9 cellular contexts compared by ENCODE assay signal in genomic region chr1:18945401-18945849, GRCh38. TPM values are rescaled to one million over a fixed set of nuclear protein-coding genes. Genes with fewer than 3 reads are reported as not detected.
DNase-seq lines count a peak whose midpoint lies in the region; ATAC-seq and TF ChIP-seq lines count a peak whose summit lies in the region.
"Had no signal": no experiment of that assay in that cellular context is flagged by ENCODE, and none has a peak within 500 bp of the region (broad histone marks: within the 10 kb centered on the region; RNA-seq: fewer than 3 reads in every experiment).

No MANE protein-coding gene starts in this region.

- H3K4me3 Mint-ChIP-seq in HFFc6 (peak overlapping the region; percentile 44), T-helper 17 cell (peak overlapping the region; percentile 84), glutamatergic neuron (ENCODE audit: unreplicated experiment) (peak overlapping the region; percentile 63)

- H3K4me1 Mint-ChIP-seq in HFFc6 (ENCODE audit: low read depth) (peaks cover 90% of the 10 kb centered on the region), T-helper 17 cell (peaks cover 81% of the 10 kb centered on the region), glutamatergic neuron (ENCODE audit: low read depth, unreplicated experiment) (peaks cover 72% of the 10 kb centered on the region)

- H3K9me3 ChIP-seq in T-helper 17 cell (ENCODE audit: control insufficient read depth, low read length, poor library complexity, severe bottlenecking) (no peaks in the 10 kb centered on the region), tibial nerve (no peaks in the 10 kb centered on the region)
- no peaks in the 10 kb centered on the region for H3K9me3 ChIP-seq in effector memory CD4-positive, alpha-beta T cell (ENCODE audit: control insufficient read depth, low read length)

- H3K36me3 Mint-ChIP-seq in HFFc6 (ENCODE audit: low read depth) (no peaks in the 10 kb centered on the region), T-helper 17 cell (ENCODE audit: low read depth) (no peaks in the 10 kb centered on the region), glutamatergic neuron (ENCODE audit: unreplicated experiment) (no peaks in the 10 kb centered on the region)

- no peak overlapping the region for H3K27ac ChIP-seq in effector memory CD4-positive, alpha-beta T cell (ENCODE audit: insufficient read depth, low read length, poor library complexity, severe bottlenecking)
- H3K27ac ChIP-seq in tibial nerve, result peak overlapping the region in 1 of 4 donors; percentile 50

- DNase-seq in HFFc6 (peak; percentile 43), T-helper 17 cell (no peak), glutamatergic neuron (peak; percentile 65), skeletal muscle cell (ENCODE audit: low read depth) (peak; percentile 75), tibial nerve (ENCODE audit: low spot score in 2 of 2) (no peak)
- DNase-seq in activated effector memory CD4-positive, alpha-beta T cell treated with Interleukin-2 at 50 U/mL for 16 hours, result no peak
- DNase-seq in effector memory CD4-positive, alpha-beta T cell, result no peak
- DNase-seq: NCI-H526; stimulated activated CD4-positive, alpha-beta T cell treated with anti-CD3 and anti-CD28 coated beads, Interleukin-4, amount 100 ng/mL, for 24 hours had no signal

- H3K4me3 ChIP-seq in skeletal muscle cell (ENCODE audit: low read depth, low read length) (no peak overlapping the region), tibial nerve (no peak overlapping the region)
- H3K4me3 ChIP-seq in effector memory CD4-positive, alpha-beta T cell (ENCODE audit: insufficient read depth, low read depth, low read length, poor library complexity, severe bottlenecking), result no peak overlapping the region

- H3K9me3 Mint-ChIP-seq in HFFc6 (no peaks in the 10 kb centered on the region), glutamatergic neuron (ENCODE audit: unreplicated experiment) (peaks cover 20% of the 10 kb centered on the region)

- H3K27me3 Mint-ChIP-seq in HFFc6 (ENCODE audit: insufficient read depth) (peaks cover 2% of the 10 kb centered on the region), T-helper 17 cell (no peaks in the 10 kb centered on the region), glutamatergic neuron (ENCODE audit: unreplicated experiment) (peaks cover 20% of the 10 kb centered on the region)

- 61 to 62% methylated on average over 14 of the region's 14 CpGs for WGBS in tibial nerve, 2 donors

- no peaks in the 10 kb centered on the region for H3K36me3 ChIP-seq in effector memory CD4-positive, alpha-beta T cell (ENCODE audit: control insufficient read depth, insufficient read depth, low read length)
- H3K36me3 ChIP-seq in tibial nerve, result no peaks in the 10 kb centered on the region

- no peak for TF ChIP-seq EP300 in tibial nerve (IDR thresholded peaks at IDR 0.05)

- ATAC-seq in T-helper 17 cell, result no peak

- peaks cover 72% of the 10 kb centered on the region for H3K4me1 ChIP-seq in effector memory CD4-positive, alpha-beta T cell (ENCODE audit: control insufficient read depth, insufficient read depth, low read length, poor library complexity, severe bottlenecking)
- peaks cover 0 to 70% (median 48%) of the 10 kb centered on the region in 4 donors for H3K4me1 ChIP-seq in tibial nerve

- no peak for TF ChIP-seq POLR2A in tibial nerve (IDR thresholded peaks at IDR 0.05)

- no peak for TF ChIP-seq CTCF in HFFc6 (IDR thresholded peaks at IDR 0.05)
- TF ChIP-seq CTCF in glutamatergic neuron (IDR thresholded peaks at IDR 0.05; ENCODE audit: partially characterized antibody, unreplicated experiment), result no peak
- no peak for TF ChIP-seq CTCF in tibial nerve (IDR thresholded peaks at IDR 0.05)

- H3K27me3 ChIP-seq in effector memory CD4-positive, alpha-beta T cell (replicated peaks; ENCODE audit: control insufficient read depth, insufficient read depth, low read length, poor library complexity, severe bottlenecking), result no peaks in the 10 kb centered on the region
- H3K27me3 ChIP-seq in tibial nerve, result no peaks in the 10 kb centered on the region

- peak overlapping the region; percentile 74 for H3K27ac Mint-ChIP-seq in HFFc6
- H3K27ac Mint-ChIP-seq in T-helper 17 cell, result peak overlapping the region; percentile 100
- H3K27ac Mint-ChIP-seq in glutamatergic neuron (ENCODE audit: unreplicated experiment), result peak overlapping the region; percentile 78

RNA-seq across cellular contexts. Expression of gene IFFO2, which starts 11.1 kb away (rescaled TPM):
- 10 to 100 TPM; 19.9 to 28.9 (median 21.0) TPM for total RNA-seq in HFFc6 (2021; fragmentation: NEBNext Ultra II Directional; extraction: Animal tissue kit (Norgen Biotek cat#: 25700))
- total RNA-seq in T-helper 17 cell, result 100 to 1,000 TPM in 1 of 2 donors, 10 to 100 TPM in 1; 99.8 to 119 TPM
- total RNA-seq in glutamatergic neuron (ENCODE audit: unreplicated experiment), result 107 TPM
- total RNA-seq in tibial nerve, result 10 to 100 TPM in 2 of 4 donors, 1 to 10 TPM in 2; 3.6 to 19.2 (median 9.2) TPM

RNA-seq across cellular contexts. Expression of gene ALDH4A1, which starts 43.1 kb away (rescaled TPM):
- 10 to 100 TPM; 18.3 to 24.1 (median 20.2) TPM for total RNA-seq in HFFc6 (2021; fragmentation: NEBNext Ultra II Directional; extraction: Animal tissue kit (Norgen Biotek cat#: 25700))
- total RNA-seq in T-helper 17 cell (1 to 10 TPM; 1.1 to 1.2 TPM), glutamatergic neuron (ENCODE audit: unreplicated experiment) (28.9 TPM), tibial nerve (10 to 100 TPM; 31.2 to 42.0 (median 35.3) TPM)

Comparison
In these comparisons a context has a peak if more than half of its experiments do, and no peak if none do; other contexts are left out.
1. DNase-seq: peak in HFFc6 (single experiment), glutamatergic neuron (single experiment) and skeletal muscle cell (single experiment); none in T-helper 17 cell (0 of 3), activated effector memory CD4-positive, alpha-beta T cell treated with Interleukin-2 at 50 U/mL for 16 hours (single experiment), effector memory CD4-positive, alpha-beta T cell (0 of 3) and tibial nerve (0 of 2).
2. RNA of gene ALDH4A1, which starts 43.1 kb away (total RNA-seq): 31.2 to 42.0 TPM in tibial nerve, 28.9 TPM in glutamatergic neuron (single experiment) and 18.3 to 24.1 TPM in HFFc6; 1.1 to 1.2 TPM in T-helper 17 cell; every median in the first group is over 4 times any median in the second.
3. Peak in every context shown above with its lines, with median percentiles within 50 percentile points of each other: H3K27ac Mint-ChIP-seq and H3K4me3 Mint-ChIP-seq.